In the genomic region with DNA sequence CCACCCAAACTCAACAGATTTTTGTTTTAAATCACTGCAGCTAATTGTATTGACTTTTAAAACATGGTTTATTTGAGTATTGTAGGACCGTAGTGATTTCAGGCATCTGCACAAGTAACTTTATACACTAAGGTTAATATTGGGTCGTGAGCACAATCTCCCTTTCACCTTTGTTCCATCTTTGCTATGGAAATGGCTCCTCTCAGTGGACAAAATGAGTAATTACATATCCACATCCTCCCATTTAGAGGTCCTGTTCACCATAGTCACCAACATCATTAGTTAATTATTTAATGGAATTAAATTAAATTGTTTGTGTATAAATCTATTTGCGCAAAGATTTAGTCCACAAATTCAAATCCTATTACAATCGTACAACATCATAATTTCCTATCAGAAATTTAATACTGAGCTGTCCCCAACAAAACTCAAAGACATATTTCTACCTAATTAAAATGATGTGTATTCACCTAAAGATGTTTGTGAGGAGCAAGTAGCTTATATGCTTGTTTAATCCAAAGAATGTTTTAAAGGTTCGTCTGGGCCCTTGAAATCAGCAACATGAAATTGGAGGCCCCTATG, we compare ENCODE assay signal across 8 cellular contexts.
A peak's percentile ranks its signal among the peaks of the same experiment; 100 is the strongest.
DNase-seq lines count a peak whose midpoint lies in the region; ATAC-seq and TF ChIP-seq lines count a peak whose summit lies in the region.

No MANE protein-coding gene starts in this region.

- H3K4me2 ChIP-seq in MM.1S (ENCODE audit: low read depth, low read length) = no peak overlapping the region

- intact Hi-C loops in psoas muscle (cut with DNase I) = loop anchor here (2.0 to 10.0 kb wide), 7 partner anchors 210 to 912 kb away; partner anchors contain the start of gene GAS1 (in 2 of the 2)

- H3K27me3 ChIP-seq in MM.1S (replicated peaks; ENCODE audit: insufficient read depth, low read length) = no peaks in the 10 kb centered on the region
- no peaks in the 10 kb centered on the region for H3K27me3 ChIP-seq in foreskin keratinocyte
- H3K27me3 ChIP-seq in psoas muscle (ENCODE audit: insufficient read depth in 3 of 3, low read length in 2 of 3) = no peaks in the 10 kb centered on the region

- peak; percentile 36; the same call in 1 of the 2 replicates for TF ChIP-seq CTCF in GM12875 (IDR thresholded peaks at IDR 0.05; ENCODE audit: borderline replicate concordance, insufficient read depth, low read depth, low read length)
- peak; percentile 68 for TF ChIP-seq CTCF in MM.1S (IDR thresholded peaks at IDR 0.05; ENCODE audit: low read length)
- peak; percentile 91 for TF ChIP-seq CTCF in foreskin keratinocyte (conservative IDR thresholded peaks at IDR 0.05)
- peak; percentile 89 for TF ChIP-seq CTCF in psoas muscle (IDR thresholded peaks at IDR 0.05)

- no peaks in the 10 kb centered on the region for H4K20me1 ChIP-seq in MM.1S (ENCODE audit: insufficient read depth, low read length)

- no peaks in the 10 kb centered on the region for H3F3A ChIP-seq in MM.1S (ENCODE audit: insufficient read depth, low read length)

- H3K9me3 ChIP-seq in MM.1S (replicated peaks; ENCODE audit: insufficient read depth, low read length) = no peaks in the 10 kb centered on the region
- no peaks in the 10 kb centered on the region for H3K9me3 ChIP-seq in psoas muscle

- WGBS in psoas muscle, 3 donors = 2 to 5% (median 2%) methylated on average over 5 of the region's 5 CpGs

- H3K36me3 ChIP-seq in MM.1S (replicated peaks; ENCODE audit: insufficient read depth, low read length) = no peaks in the 10 kb centered on the region
- H3K36me3 ChIP-seq in psoas muscle (ENCODE audit: insufficient read depth in 1 of 2, low read depth in 1 of 2) = no peaks in the 10 kb centered on the region

- DNase-seq in AG08395 (ENCODE audit: low spot score) (peak; percentile 70), MM.1S (peak; percentile 54), SW480 (ENCODE audit: low spot score) (peak; percentile 49), foreskin keratinocyte (peak; percentile 19 to 52), psoas muscle (no peak), T-helper 9 cell (no peak)
- DNase-seq in stimulated activated CD4-positive, alpha-beta T cell treated with anti-CD3 and anti-CD28 coated beads, Interleukin-4, amount 100 ng/mL, for 4 hours = no peak

- H3K27ac ChIP-seq in MM.1S (ENCODE audit: low read length) = no peak overlapping the region
- H3K27ac ChIP-seq in foreskin keratinocyte = no peak overlapping the region
- no peak overlapping the region for H3K27ac ChIP-seq in psoas muscle

- H3K4me3 ChIP-seq in GM12875 (ENCODE audit: low read depth, low read length) (no peak overlapping the region), MM.1S (ENCODE audit: low read length) (no peak overlapping the region), psoas muscle (no peak overlapping the region)

- no peaks in the 10 kb centered on the region for H3K4me1 ChIP-seq in MM.1S (ENCODE audit: low read length)
- no peaks in the 10 kb centered on the region for H3K4me1 ChIP-seq in foreskin keratinocyte
- no peaks in the 10 kb centered on the region for H3K4me1 ChIP-seq in psoas muscle

- H3K79me2 ChIP-seq in MM.1S (ENCODE audit: low read length) = no peaks in the 10 kb centered on the region

- no peak overlapping the region for H3K9ac ChIP-seq in MM.1S (ENCODE audit: low read length)

- no peaks in the 10 kb centered on the region for H3K9me2 ChIP-seq in MM.1S (replicated peaks; ENCODE audit: insufficient read depth, low read length)

- no peak overlapping the region for H2AFZ ChIP-seq in MM.1S (ENCODE audit: low read length)

- peak; percentile 50 for ATAC-seq in foreskin keratinocyte
- ATAC-seq in psoas muscle = peak; percentile 62 to 89 (median 76)

Comparison
In these comparisons a context has a peak if more than half of its experiments do, and no peak if none do; other contexts are left out.
1. DNase-seq: peak in AG08395 (single experiment), MM.1S (single experiment), SW480 (single experiment) and foreskin keratinocyte (2 of 2); none in psoas muscle (0 of 2), stimulated activated CD4-positive, alpha-beta T cell treated with anti-CD3 and anti-CD28 coated beads, Interleukin-4, amount 100 ng/mL, for 4 hours (0 of 2) and T-helper 9 cell (single experiment).
2. CTCF ChIP-seq: peak in every context shown above with its lines; median percentile 91 in foreskin keratinocyte; 89 in psoas muscle; 68 in MM.1S; 36 in GM12875.